In genomic region chr15:78304487-78305413, GRCh38 we compare ENCODE assay signal across 1 cellular context.
TF ChIP-seq lines count a peak whose summit lies in the region.

No MANE protein-coding gene starts in this region.

TF ChIP-seq in HepG2, 621 proteins besides CTCF, POLR2A, EP300 and RAD21:
- peak; percentile 67 for TF ChIP-seq ONECUT2 (CRISPR knock-in tag; IDR thresholded peaks at IDR 0.05)
- TF ChIP-seq ZNF496 (CRISPR knock-in tag; IDR thresholded peaks at IDR 0.05; ENCODE audit: insufficient replicate concordance) = no peak
- TF ChIP-seq BCL6 (CRISPR knock-in tag; IDR thresholded peaks at IDR 0.05) = peak; percentile 41; the same call in 1 of the 2 replicates
- peak; percentile 47; the same call in 1 of the 2 replicates for TF ChIP-seq ZNF263 (CRISPR knock-in tag; IDR thresholded peaks at IDR 0.05)
- TF ChIP-seq MLXIP (CRISPR knock-in tag; IDR thresholded peaks at IDR 0.05; ENCODE audit: borderline replicate concordance) = no peak
